Comparison of ENCODE assay signal across 8 cellular contexts in the genomic region with DNA sequence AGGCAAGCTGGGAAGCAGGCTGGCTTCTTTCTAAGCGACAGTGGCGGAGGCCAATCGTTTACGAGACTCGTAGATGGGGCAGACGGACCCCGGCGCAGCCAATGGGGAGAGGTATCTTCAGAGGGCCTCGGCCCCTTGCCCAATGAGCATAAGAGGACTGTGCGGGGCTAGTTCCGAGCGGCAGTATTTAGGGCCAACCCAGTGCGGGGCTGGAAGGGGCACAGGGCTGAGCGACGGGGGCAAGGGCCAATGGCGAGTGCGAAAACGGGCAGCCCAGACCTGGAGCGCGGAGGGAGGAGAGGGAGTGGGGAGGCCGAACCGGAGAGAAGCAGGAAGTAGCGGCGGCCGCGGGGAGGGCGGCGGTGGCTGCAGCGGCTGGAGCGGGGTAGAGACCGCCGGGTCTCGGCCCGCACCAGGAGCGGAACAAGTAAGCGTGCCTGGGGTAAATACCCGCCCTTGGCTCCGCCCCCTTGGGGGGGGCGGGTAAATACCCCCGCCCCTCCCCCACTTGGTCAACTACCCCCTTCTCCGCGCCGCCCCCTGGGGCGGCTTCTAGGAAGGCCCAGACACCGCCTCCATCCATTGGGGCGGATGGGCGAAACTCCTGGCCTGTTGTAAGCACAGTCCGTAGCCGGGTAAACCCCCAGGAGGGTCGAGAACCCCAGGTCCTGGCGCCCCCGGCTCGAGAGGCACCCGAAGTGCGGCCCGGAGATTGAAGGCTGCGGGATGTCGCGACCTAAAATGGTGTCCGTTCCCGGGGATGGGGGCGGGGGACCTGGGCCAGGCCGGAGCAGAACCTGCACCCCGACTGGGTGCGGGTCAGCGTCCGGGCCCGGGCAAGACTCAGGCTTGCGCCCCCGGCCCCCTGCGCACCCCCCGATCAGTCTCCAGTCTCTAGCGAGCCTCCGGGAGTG. TPM values are rescaled to one million over a fixed set of nuclear protein-coding genes. Genes with fewer than 3 reads are reported as not detected.
DNase-seq lines count a peak whose midpoint lies in the region; ATAC-seq lines count a peak whose summit lies in the region.

A gene with protein sequence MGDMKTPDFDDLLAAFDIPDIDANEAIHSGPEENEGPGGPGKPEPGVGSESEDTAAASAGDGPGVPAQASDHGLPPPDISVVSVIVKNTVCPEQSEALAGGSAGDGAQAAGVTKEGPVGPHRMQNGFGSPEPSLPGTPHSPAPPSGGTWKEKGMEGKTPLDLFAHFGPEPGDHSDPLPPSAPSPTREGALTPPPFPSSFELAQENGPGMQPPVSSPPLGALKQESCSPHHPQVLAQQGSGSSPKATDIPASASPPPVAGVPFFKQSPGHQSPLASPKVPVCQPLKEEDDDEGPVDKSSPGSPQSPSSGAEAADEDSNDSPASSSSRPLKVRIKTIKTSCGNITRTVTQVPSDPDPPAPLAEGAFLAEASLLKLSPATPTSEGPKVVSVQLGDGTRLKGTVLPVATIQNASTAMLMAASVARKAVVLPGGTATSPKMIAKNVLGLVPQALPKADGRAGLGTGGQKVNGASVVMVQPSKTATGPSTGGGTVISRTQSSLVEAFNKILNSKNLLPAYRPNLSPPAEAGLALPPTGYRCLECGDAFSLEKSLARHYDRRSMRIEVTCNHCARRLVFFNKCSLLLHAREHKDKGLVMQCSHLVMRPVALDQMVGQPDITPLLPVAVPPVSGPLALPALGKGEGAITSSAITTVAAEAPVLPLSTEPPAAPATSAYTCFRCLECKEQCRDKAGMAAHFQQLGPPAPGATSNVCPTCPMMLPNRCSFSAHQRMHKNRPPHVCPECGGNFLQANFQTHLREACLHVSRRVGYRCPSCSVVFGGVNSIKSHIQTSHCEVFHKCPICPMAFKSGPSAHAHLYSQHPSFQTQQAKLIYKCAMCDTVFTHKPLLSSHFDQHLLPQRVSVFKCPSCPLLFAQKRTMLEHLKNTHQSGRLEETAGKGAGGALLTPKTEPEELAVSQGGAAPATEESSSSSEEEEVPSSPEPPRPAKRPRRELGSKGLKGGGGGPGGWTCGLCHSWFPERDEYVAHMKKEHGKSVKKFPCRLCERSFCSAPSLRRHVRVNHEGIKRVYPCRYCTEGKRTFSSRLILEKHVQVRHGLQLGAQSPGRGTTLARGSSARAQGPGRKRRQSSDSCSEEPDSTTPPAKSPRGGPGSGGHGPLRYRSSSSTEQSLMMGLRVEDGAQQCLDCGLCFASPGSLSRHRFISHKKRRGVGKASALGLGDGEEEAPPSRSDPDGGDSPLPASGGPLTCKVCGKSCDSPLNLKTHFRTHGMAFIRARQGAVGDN (plus strand): TSS at position 331 of the 914 bp plus-strand sequence. CDS start 3,993 bp downstream, outside the sequence.

- ATAC-seq in GM19351 (IDR thresholded peaks at IDR 0.05; ENCODE audit: unreplicated experiment) (peak; percentile 87), HG03521 (IDR thresholded peaks at IDR 0.05; ENCODE audit: unreplicated experiment) (peak; percentile 86), left colon (peak; percentile 81)

- intact Hi-C loops in left colon (cut with DNase I, micrococcal nuclease) = no loop called here

- DNase-seq in C1 segment of cervical spinal cord (lab: John Stamatoyannopoulos, UW) (peak; percentile 96 to 100 (median 99)), NCI-H748 (lab: John Stamatoyannopoulos, UW; ENCODE audit: unreplicated experiment) (peak; percentile 100), cortex of kidney (lab: John Stamatoyannopoulos, UW) (peak; percentile 43), left colon (peak; percentile 99 to 100)
- peak; percentile 97 for DNase-seq in activated CD4-positive, alpha-beta T cell treated with anti-CD3 and anti-CD28 coated beads, Interleukin-2, amount 50 U/mL, for 1 hour
- DNase-seq in stimulated activated CD4-positive, alpha-beta T cell treated with anti-CD3 and anti-CD28 coated beads, Interleukin-1b, Interleukin-23, amount 100 ng/mL, for 48 hours = peak; percentile 99

RNA-seq across cellular contexts. Expression of the gene that starts here (rescaled TPM):
- total RNA-seq in left colon = 10 to 100 TPM; 22.0 to 27.7 TPM

Comparison
In these comparisons a context has a peak if more than half of its experiments do, and no peak if none do; other contexts are left out.
1. Peak in every context shown above with its lines: DNase-seq and ATAC-seq.
2. DNase-seq: peak in every context shown above with its lines; median percentile 100 in NCI-H748; 100 in left colon; 99 in C1 segment of cervical spinal cord; 99 in stimulated activated CD4-positive, alpha-beta T cell treated with anti-CD3 and anti-CD28 coated beads, Interleukin-1b, Interleukin-23, amount 100 ng/mL, for 48 hours; 97 in activated CD4-positive, alpha-beta T cell treated with anti-CD3 and anti-CD28 coated beads, Interleukin-2, amount 50 U/mL, for 1 hour; 43 in cortex of kidney.